ENCODE assay signal across 8 cellular contexts in the genomic region with DNA sequence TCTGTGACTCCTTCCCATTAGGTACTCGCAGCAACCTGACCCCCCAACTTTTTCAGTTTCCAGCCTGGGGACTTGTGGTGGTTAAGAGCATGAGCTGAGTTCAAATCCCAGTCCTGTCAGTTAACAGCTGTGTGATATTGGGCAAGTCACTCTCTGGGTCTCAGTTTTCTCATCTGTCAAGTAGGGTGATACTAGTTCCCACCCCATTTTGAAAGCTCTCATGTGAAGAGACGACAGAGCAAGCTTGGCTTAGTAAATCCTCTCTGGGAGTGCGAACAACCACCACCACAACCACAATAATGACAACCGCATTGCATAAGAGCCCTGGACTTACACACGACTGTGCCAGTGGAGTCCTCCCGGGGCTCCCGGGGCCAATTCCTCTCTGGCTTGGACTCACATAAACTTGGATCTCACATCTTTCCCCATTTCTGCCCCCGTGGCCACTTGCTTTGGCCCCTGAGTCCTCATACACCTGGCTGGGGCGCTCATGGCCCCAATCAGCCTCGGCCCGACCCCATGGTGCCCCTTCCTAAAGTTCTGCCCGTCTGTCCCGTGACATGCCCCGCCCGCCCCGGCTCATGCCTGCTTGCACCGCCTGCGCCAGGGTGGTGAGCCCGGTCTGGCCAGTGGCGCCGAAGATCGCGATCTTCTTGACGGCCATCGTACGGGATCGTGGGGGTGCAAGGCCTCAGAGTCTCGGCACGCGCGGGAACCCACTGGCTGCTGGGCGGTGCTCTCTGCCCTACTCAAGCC. TPM values are rescaled to one million over a fixed set of nuclear protein-coding genes. Genes with fewer than 3 reads are reported as not detected.
DNase-seq lines count a peak whose midpoint lies in the region; ATAC-seq, FAIRE-seq and TF ChIP-seq lines count a peak whose summit lies in the region.

A gene (minus strand): TSS at position 721 of the 756 bp plus-strand sequence. CDS start 57 bp downstream, at position 664.

- H3K9me1 ChIP-seq in K562 (ENCODE audit: control insufficient read depth, insufficient read depth, low read length) = peaks cover 4% of the 10 kb centered on the region

- TF ChIP-seq CTCF in BJ (IDR thresholded peaks at IDR 0.05; ENCODE audit: insufficient read depth, low read depth, low read length) (no peak), OCI-LY7 (conservative IDR thresholded peaks at IDR 0.05; ENCODE audit: low read length) (no peak), K562 (IDR thresholded peaks at IDR 0.05 in 2 of 3, conservative IDR thresholded peaks at IDR 0.05 in 1 of 3; ENCODE audit: insufficient read depth in 2 of 3, low read depth in 1 of 3, low read length in 3 of 3) (no peak), smooth muscle cell (IDR thresholded peaks at IDR 0.05; ENCODE audit: borderline replicate concordance, insufficient read depth, poor library complexity, severe bottlenecking) (no peak)

- H3K79me2 ChIP-seq in OCI-LY7 (ENCODE audit: insufficient read depth, low read depth, low read length) = no peaks in the 10 kb centered on the region
- H3K79me2 ChIP-seq in K562 (ENCODE audit: control insufficient read depth, insufficient read depth, low read length) = peaks cover 57% of the 10 kb centered on the region
- no peaks in the 10 kb centered on the region for H3K79me2 ChIP-seq in smooth muscle cell (ENCODE audit: low read depth)

- H3K27ac ChIP-seq in OCI-LY7 (ENCODE audit: low read depth, low read length, poor library complexity, severe bottlenecking) (peak within 1 kb of the TSS; percentile 29), K562 (ENCODE audit: extremely low read depth, low read depth, low read length) (peak within 1 kb of the TSS; percentile 96), smooth muscle cell (ENCODE audit: low read depth) (peak within 1 kb of the TSS; percentile 56)

- H4K20me1 ChIP-seq in OCI-LY7 (ENCODE audit: insufficient read depth, low read length) = no peaks in the 10 kb centered on the region
- peaks cover 7% of the 10 kb centered on the region for H4K20me1 ChIP-seq in K562 (replicated peaks; ENCODE audit: control insufficient read depth, insufficient read depth, low read length)
- no peaks in the 10 kb centered on the region for H4K20me1 ChIP-seq in smooth muscle cell (ENCODE audit: low read depth)

- in situ Hi-C loops in K562 (cut with MboI) = no loop called here

- TF ChIP-seq EP300 in K562 (IDR thresholded peaks at IDR 0.05; ENCODE audit: low read length) = no peak

- H3K4me2 ChIP-seq in OCI-LY7 (ENCODE audit: low read length) (peak within 1 kb of the TSS; percentile 95), K562 (ENCODE audit: insufficient read depth, low read length) (peak within 1 kb of the TSS; percentile 93), smooth muscle cell (peak within 1 kb of the TSS; percentile 88)

- peaks cover 25 to 26% of the 10 kb centered on the region in 2 donors for H3K4me1 Mint-ChIP-seq in immature natural killer cell

- under 1% methylated on average over 28 of the region's 32 CpGs for WGBS in K562 (ENCODE audit: insufficient coverage, low coverage, missing lambda C conversion rate)
- 6% methylated on average over 29 of the region's 32 CpGs for WGBS in smooth muscle cell (ENCODE audit: low lambda C conversion rate)

- H3K9me3 Mint-ChIP-seq in immature natural killer cell = peaks cover 0 to 5% (median 0%) of the 10 kb centered on the region in 6 donors

- peak; percentile 93 for TF ChIP-seq POLR2A in K562 (conservative IDR thresholded peaks at IDR 0.05)

- POLR2A ChIA-PET in BJ (lab: Charles Lee) (interaction anchor here (0.6 to 2.8 kb wide), 3 partner anchors 22 to 899 kb away, joined by 4 to 16 read pairs (median 4); a partner anchor contains a TSS), OCI-LY7 (lab: Charles Lee) (interaction anchor here (0.9 to 1.6 kb wide), 2 partner anchors 13 to 31 kb away, joined by 3 to 4 read pairs; no protein-coding TSS in a partner anchor), K562 (lab: Yijun Ruan, JAX) (interaction anchor here (0.6 to 4.0 kb wide), 25 partner anchors 11 to 334 kb away, joined by 3 to 43 read pairs (median 4); a partner anchor contains a TSS)

- H3K4me3 Mint-ChIP-seq in immature natural killer cell = peak within 1 kb of the TSS; percentile 70 to 85 (median 77)

- no peaks in the 10 kb centered on the region for H3K9me2 ChIP-seq in OCI-LY7 (ENCODE audit: insufficient read depth, low read length)

- H3K4me1 ChIP-seq in OCI-LY7 (ENCODE audit: insufficient read depth, low read length, poor library complexity, severe bottlenecking) (peaks cover 46% of the 10 kb centered on the region), K562 (replicated peaks in 1 of 2; ENCODE audit: control insufficient read depth in 2 of 2, insufficient read depth in 2 of 2, low read length in 2 of 2) (peaks cover 23 to 58% of the 10 kb centered on the region in 2 experiments; a peak in 4 of 5 replicates), smooth muscle cell (ENCODE audit: low read depth) (peaks cover 4% of the 10 kb centered on the region)

- TF ChIP-seq RAD21 in K562 (CRISPR knock-in tag; conservative IDR thresholded peaks at IDR 0.05 in 1 of 2, IDR thresholded peaks at IDR 0.05 in 1 of 2) = no peak

- H3K4me3 ChIP-seq in BJ (ENCODE audit: low read depth, low read length) (peak within 1 kb of the TSS; percentile 64), OCI-LY7 (ENCODE audit: low read depth, low read length, poor library complexity, severe bottlenecking) (peak within 1 kb of the TSS; percentile 78), K562 (peak within 1 kb of the TSS; percentile 91), smooth muscle cell (peak within 1 kb of the TSS; percentile 57)

- peaks cover 28 to 46% (median 39%) of the 10 kb centered on the region in 3 donors for H3K27me3 Mint-ChIP-seq in immature natural killer cell (ENCODE audit: low read depth in 3 of 3)

- BruUV-seq in OCI-LY7 (replicated peaks; lab: Mats Ljungman, UMichigan) (no TSS peak), K562 (replicated peaks; lab: Mats Ljungman, UMichigan) (TSS peak; percentile 83)

- H3K36me3 ChIP-seq in BJ (ENCODE audit: control insufficient read depth, insufficient read depth, low read length) (no peaks in the 10 kb centered on the region), OCI-LY7 (ENCODE audit: insufficient read depth, low read length) (no peaks in the 10 kb centered on the region), K562 (ENCODE audit: control insufficient read depth, insufficient read depth, low read length) (peaks cover 17% of the 10 kb centered on the region), smooth muscle cell (ENCODE audit: low read depth) (no peaks in the 10 kb centered on the region)

- H2AFZ ChIP-seq in OCI-LY7 (ENCODE audit: low read length) = peak within 1 kb of the TSS; percentile 80
- peak within 1 kb of the TSS; percentile 91 for H2AFZ ChIP-seq in K562 (ENCODE audit: low read depth, low read length)
- H2AFZ ChIP-seq in smooth muscle cell (ENCODE audit: low read depth) = peak within 1 kb of the TSS; percentile 78

- no peaks in the 10 kb centered on the region for H3F3A ChIP-seq in smooth muscle cell (ENCODE audit: low read depth)

- CTCF ChIA-PET in BJ (lab: Yijun Ruan, JAX) = interaction anchor here (0.7 to 6.2 kb wide), 19 partner anchors 11 to 235 kb away, joined by 3 to 50 read pairs (median 5); a partner anchor contains a TSS
- CTCF ChIA-PET in OCI-LY7 (lab: Charles Lee; ENCODE audit: unreplicated experiment) = interaction anchor here (1.2 kb wide), 1 partner anchor 13 kb away, joined by 5 read pairs; no protein-coding TSS in a partner anchor
- CTCF ChIA-PET in K562 (lab: Yijun Ruan, JAX; ENCODE audit: low intra/inter-chr PET ratio) = interaction anchor here (0.6 to 1.9 kb wide), 6 partner anchors 134 to 1417 kb away, joined by 3 to 12 read pairs (median 4); no protein-coding TSS in a partner anchor

- no peak for FAIRE-seq in K562 (lab: Jason Lieb, UNC)

- ATAC-seq in GM19468 (IDR thresholded peaks at IDR 0.05; ENCODE audit: extremely low read depth, unreplicated experiment) (peak; percentile 4), K562 (peak; percentile 12), GM18502 (IDR thresholded peaks at IDR 0.05; ENCODE audit: poor library complexity, unreplicated experiment) (no peak)

- H3K36me3 Mint-ChIP-seq in immature natural killer cell = no peaks in the 10 kb centered on the region

- no peak for DNase-seq in BJ (ENCODE audit: low read depth)
- peak; percentile 40 for DNase-seq in OCI-LY7 (ENCODE audit: low spot score)
- DNase-seq in K562 (ENCODE audit: extremely low read depth in 1 of 4, low spot score in 3 of 4) = peak in 1 of 4 experiments; percentile 25
- peak; percentile 79 to 82 (median 81) for DNase-seq in immature natural killer cell
- no peak for DNase-seq in smooth muscle cell (lab: John Stamatoyannopoulos, UW; ENCODE audit: unreplicated experiment)
- DNase-seq in DMS 273 treated with DMSO at 0.1 percent for 48 hours (lab: John Stamatoyannopoulos, UW) = no peak

- intact Hi-C loops in OCI-LY7 (cut with micrococcal nuclease; ENCODE audit: unreplicated experiment) = loop anchor here (2.0 kb wide), 2 partner anchors 44 to 134 kb away; no protein-coding TSS in a partner anchor
- intact Hi-C loops in K562 (cut with micrococcal nuclease) = loop anchor here (2.0 kb wide), 1 partner anchor 64 kb away; no protein-coding TSS in a partner anchor

- H3K27ac Mint-ChIP-seq in immature natural killer cell = peak within 1 kb of the TSS; percentile 74 to 98 (median 94)

- no peaks in the 10 kb centered on the region for H3K9me3 ChIP-seq in OCI-LY7 (ENCODE audit: low read length)
- no peaks in the 10 kb centered on the region; the same call in 1 of the 2 replicates for H3K9me3 ChIP-seq in K562 (replicated peaks; ENCODE audit: control insufficient read depth, insufficient read depth, low read depth, low read length)
- H3K9me3 ChIP-seq in smooth muscle cell (replicated peaks; ENCODE audit: low read depth) = no peaks in the 10 kb centered on the region

- H3K9ac ChIP-seq in K562 (ENCODE audit: insufficient read depth in 1 of 2, low read depth in 2 of 2, low read length in 2 of 2) (peak within 1 kb of the TSS; percentile 96 to 99), smooth muscle cell (ENCODE audit: low read depth) (peak within 1 kb of the TSS; percentile 47)

- H3K27me3 ChIP-seq in BJ (ENCODE audit: control insufficient read depth, insufficient read depth, low read length) (no peaks in the 10 kb centered on the region), K562 (ENCODE audit: control insufficient read depth in 2 of 2, insufficient read depth in 2 of 2, low read length in 2 of 2) (no peaks in the 10 kb centered on the region), smooth muscle cell (ENCODE audit: low read depth) (peaks cover 14% of the 10 kb centered on the region)

RNA-seq across cellular contexts. Expression of the gene that starts here (rescaled TPM):
- polyA plus RNA-seq in BJ (2011; rRNA removed) (41.5 and 71.4 TPM in 2 replicates), K562 (2011; rRNA removed) (368 and 461 TPM in 2 replicates), K562 (2014; fragmentation: Illumina TruSeq; extraction: Trizol) (260 and 428 TPM in 2 replicates), K562 (2014; fragmentation: Nextera tagmentation; extraction: Ambion mirVana) (100 to 1,000 TPM in 1 of 2 experiments, 10 to 100 TPM in 1; 81.1 to 184 TPM), K562 (2014; rRNA removed) (634 and 677 TPM in 2 replicates), immature natural killer cell (10 to 100 TPM; 30.8 to 52.5 (median 45.9) TPM), smooth muscle cell (86.4 and 95.4 TPM in 2 replicates)
- polyA minus RNA-seq in BJ (2011; rRNA and poly(A)+ RNA removed) = 16.2 and 26.7 TPM in 2 replicates
- total RNA-seq in OCI-LY7 (2014; rRNA removed; shearing (Covaris generic)) = 46.0 and 48.5 TPM in 2 replicates
- total RNA-seq in OCI-LY7 (2022) (40.3 and 45.0 TPM in 2 replicates), K562 (2014; rRNA removed) (749 and 813 TPM in 2 replicates), K562 (2014; rRNA removed; fragmentation: Illumina TruSeq; extraction: Trizol) (110 and 229 TPM in 2 replicates), K562 (2015; rRNA removed; fragmentation: Illumina TruSeq; extraction: Trizol) (331 and 332 TPM in 2 replicates), K562 (2021) (457 and 476 TPM in 2 replicates), smooth muscle cell (49.1 and 50.3 TPM in 2 replicates)
- 26.9 and 65.0 TPM in 2 replicates for total RNA-seq in K562 (2011; cell fraction: chromatin; rRNA removed; ENCODE audit: low replicate concordance)
- 107 and 125 TPM in 2 replicates for total RNA-seq in K562 (2011; cell fraction: nucleolus; rRNA removed)
- 74.7 and 75.7 TPM in 2 replicates for total RNA-seq in K562 (2011; cell fraction: nucleoplasm; rRNA removed)
- polyA plus RNA-seq in K562 (2011; cell fraction: cytosol; rRNA removed) = 836 and 2,229 TPM in 2 replicates
- polyA plus RNA-seq in K562 (2011; cell fraction: nucleus; rRNA removed) = 252 and 288 TPM in 2 replicates
- polyA plus RNA-seq in K562 (2012) = 416 and 585 TPM in 2 replicates
- polyA minus RNA-seq in K562 (2011; rRNA and poly(A)+ RNA removed) = 85.4 and 138 TPM in 2 replicates
- 198 and 225 TPM in 2 replicates for polyA minus RNA-seq in K562 (2011; cell fraction: cytosol; rRNA and poly(A)+ RNA removed)
- polyA minus RNA-seq in K562 (2011; cell fraction: nucleus; rRNA and poly(A)+ RNA removed) = 34.6 and 38.7 TPM in 2 replicates

Comparison
In these comparisons a context has a peak if more than half of its experiments do, and no peak if none do; other contexts are left out.
1. DNase-seq: peak in OCI-LY7 (single experiment) and immature natural killer cell (3 of 3); none in BJ (single experiment), smooth muscle cell (single experiment) and DMS 273 treated with DMSO at 0.1 percent for 48 hours (single experiment).
2. H3K27ac ChIP-seq: peak in every context shown above with its lines; median percentile 96 in K562; 56 in smooth muscle cell; 29 in OCI-LY7.
3. Peak in every context shown above with its lines, with median percentiles within 50 percentile points of each other: H3K4me3 ChIP-seq, H2AFZ ChIP-seq and H3K4me2 ChIP-seq.